19 cellular contexts compared by ENCODE assay signal in genomic region chr6:90033872-90034271, GRCh38.
"Had no signal": no experiment of that assay in that cellular context is flagged by ENCODE, and none has a peak within 500 bp of the region (broad histone marks: within the 10 kb centered on the region; RNA-seq: fewer than 3 reads in every experiment).

No MANE protein-coding gene starts in this region.

- H3K27me3 Mint-ChIP-seq: activated naive CD4-positive, alpha-beta T cell treated with anti-CD3 and anti-CD28 coated beads, Interleukin-2, amount 50 U/mL, for 24 hours; stimulated activated naive CD8-positive, alpha-beta T cell treated with anti-CD3 and anti-CD28 coated beads, Interleukin-15, amount 100 ng/mL, for 72 hours had no signal

- H3K27me3 ChIP-seq: heart left ventricle, left lung, tibial artery had no signal

- H3K9me3 Mint-ChIP-seq: activated naive CD4-positive, alpha-beta T cell treated with anti-CD3 and anti-CD28 coated beads, Interleukin-2, amount 50 U/mL, for 24 hours had no signal

- DNase-seq: activated CD4-positive, alpha-beta T cell treated with anti-CD3 and anti-CD28 coated beads, Interleukin-2, amount 50 U/mL, for 4 hours; activated gamma-delta T cell treated with Interleukin-2 at 50 U/mL for 16 hours; amniotic stem cell; cerebellar nuclear complex; heart left ventricle; left lung; midbrain; nucleus accumbens; right cardiac atrium; stimulated activated CD4-positive, alpha-beta T cell treated with anti-CD3 and anti-CD28 coated beads, Interleukin-4, amount 100 ng/mL, for 24 hours; stimulated activated naive CD8-positive, alpha-beta T cell treated with anti-CD3 and anti-CD28 coated beads, Interleukin-15, amount 100 ng/mL, for 72 hours; T-helper 9 cell; tibial artery had no signal

- ATAC-seq: heart left ventricle; left lung; right cardiac atrium; stimulated activated naive CD8-positive, alpha-beta T cell treated with anti-CD3 and anti-CD28 coated beads, Interleukin-15, amount 100 ng/mL, for 72 hours; WTC11 had no signal

- H3K79me2 ChIP-seq: parathyroid adenoma had no signal

- H3K9ac ChIP-seq: parathyroid adenoma had no signal

- H3K4me3 ChIP-seq: coronary artery, heart left ventricle, left lung, tibial artery had no signal

- H3K27ac ChIP-seq: coronary artery, epithelial cell of prostate, heart left ventricle, left lung, parathyroid adenoma, tibial artery had no signal

- H3K27ac Mint-ChIP-seq: nephron; stimulated activated naive CD8-positive, alpha-beta T cell treated with anti-CD3 and anti-CD28 coated beads, Interleukin-15, amount 100 ng/mL, for 72 hours; WTC11 had no signal

- H3K36me3 ChIP-seq: heart left ventricle, left lung, tibial artery had no signal

- H3K4me1 ChIP-seq: left lung, parathyroid adenoma had no signal

- H2AFZ ChIP-seq: parathyroid adenoma had no signal

- H3K36me3 Mint-ChIP-seq: WTC11 had no signal

- H3K9me3 ChIP-seq: heart left ventricle, left lung, tibial artery had no signal

- H3K4me3 Mint-ChIP-seq: nephron; stimulated activated naive CD8-positive, alpha-beta T cell treated with anti-CD3 and anti-CD28 coated beads, Interleukin-15, amount 100 ng/mL, for 72 hours; WTC11 had no signal
